ENCODE assay signal across 8 cellular contexts in the genomic region with DNA sequence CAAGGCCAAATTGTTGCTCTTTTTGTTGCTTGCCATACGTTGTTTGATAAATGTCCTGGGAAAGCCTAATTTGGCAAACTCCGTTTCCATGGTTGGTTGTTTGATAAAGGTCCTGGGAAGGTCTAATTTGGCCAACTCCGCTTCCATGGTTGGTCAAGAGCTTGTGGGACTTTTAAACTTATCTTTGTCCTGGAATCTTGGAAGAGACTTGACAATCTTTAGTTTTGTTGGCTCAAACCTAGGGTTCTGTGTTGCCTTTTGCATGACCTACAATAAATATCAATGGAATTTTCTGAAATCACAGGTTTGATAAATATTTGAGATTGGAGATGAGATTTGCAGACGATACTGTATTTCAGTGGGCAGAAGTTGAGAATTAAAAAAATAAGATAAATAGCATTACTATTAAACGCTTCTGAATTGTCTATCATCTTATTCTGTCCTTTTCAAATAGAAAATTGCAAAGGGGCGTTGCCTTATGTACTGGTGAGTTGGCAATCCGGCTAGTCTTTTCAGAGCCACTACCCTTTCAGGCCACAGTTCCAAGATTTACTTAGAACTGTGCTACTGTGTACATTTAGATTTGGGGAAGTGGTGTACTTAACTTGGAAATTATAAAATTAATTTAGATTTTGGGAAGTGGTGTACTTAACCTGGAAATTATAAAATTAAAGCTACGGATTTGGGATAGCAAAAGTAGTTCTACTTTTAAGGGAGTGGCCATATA. TPM values are rescaled to one million over a fixed set of nuclear protein-coding genes. Genes with fewer than 3 reads are reported as not detected.
DNase-seq lines count a peak whose midpoint lies in the region; FAIRE-seq and TF ChIP-seq lines count a peak whose summit lies in the region.

No MANE protein-coding gene starts in this region.

- H3K4me2 ChIP-seq in MM.1S (ENCODE audit: low read depth, low read length), result peak overlapping the region; percentile 58
- H3K4me2 ChIP-seq in keratinocyte (ENCODE audit: control insufficient read depth, extremely low read depth, insufficient read depth, low read depth, low read length), result peak overlapping the region; percentile 90

- H3K9me2 ChIP-seq in MM.1S (replicated peaks; ENCODE audit: insufficient read depth, low read length), result no peaks in the 10 kb centered on the region

- 2 to 4% (median 3%) methylated on average over 8 of the region's 8 CpGs for WGBS in stomach, 5 donors

- peak overlapping the region; percentile 85 for H3K27ac Mint-ChIP-seq in activated naive CD4-positive, alpha-beta T cell treated with anti-CD3 and anti-CD28 coated beads, Interleukin-2, amount 10 ng/mL, durations not matched to agents 7 days and 5 days

- dilution Hi-C loops in keratinocyte (cut with MboI; ENCODE audit: extremely low pct_ligation_motif_present, low sequenced_read_pairs), result no loop called here

- TF ChIP-seq EP300 in stomach (IDR thresholded peaks at IDR 0.05), result no peak

- H3K36me3 ChIP-seq in MM.1S (replicated peaks; ENCODE audit: insufficient read depth, low read length) (no peaks in the 10 kb centered on the region), keratinocyte (ENCODE audit: control insufficient read depth in 2 of 2, extremely low read depth in 1 of 2, insufficient read depth in 2 of 2, low read length in 2 of 2) (peaks cover 1 to 4% of the 10 kb centered on the region in 2 experiments), stomach (peaks cover 3 to 9% (median 7%) of the 10 kb centered on the region in 4 donors)

- H3K4me3 Mint-ChIP-seq in activated naive CD4-positive, alpha-beta T cell treated with anti-CD3 and anti-CD28 coated beads, Interleukin-2, amount 10 ng/mL, durations not matched to agents 7 days and 5 days, result peak overlapping the region; percentile 84

- no peak for FAIRE-seq in keratinocyte (lab: Jason Lieb, UNC)

- peak overlapping the region; percentile 92 for H3K4me3 ChIP-seq in MM.1S (ENCODE audit: low read length)
- H3K4me3 ChIP-seq in keratinocyte (ENCODE audit: control insufficient read depth in 2 of 3, extremely low read depth in 1 of 3, insufficient read depth in 2 of 3, low read depth in 1 of 3, low read length in 3 of 3), result peak overlapping the region; percentile 72 to 93 (median 80)
- H3K4me3 ChIP-seq in stomach, result peak overlapping the region; percentile 73 to 95 (median 87)

- peak overlapping the region; percentile 55; the same call in 1 of the 2 replicates for H3K27ac ChIP-seq in MM.1S (ENCODE audit: low read length)
- H3K27ac ChIP-seq in keratinocyte (ENCODE audit: control insufficient read depth, insufficient read depth, low read length), result peak overlapping the region; percentile 97
- peak overlapping the region; percentile 89 to 96 (median 93) for H3K27ac ChIP-seq in stomach

- H3K9ac ChIP-seq in MM.1S (ENCODE audit: low read length) (peak overlapping the region; percentile 83), keratinocyte (ENCODE audit: control insufficient read depth, extremely low read depth, insufficient read depth, low read length) (peak overlapping the region; percentile 97)

- CTCF ChIA-PET in activated naive CD4-positive, alpha-beta T cell treated with anti-CD3 and anti-CD28 coated beads, Interleukin-2, amount 10 ng/mL, durations not matched to agents 7 days and 5 days (lab: Charles Lee), result interaction anchor here (1.9 kb wide), 1 partner anchor 632 kb away, joined by 4 read pairs; no protein-coding TSS in a partner anchor

- H3K27me3 ChIP-seq in MM.1S (replicated peaks; ENCODE audit: insufficient read depth, low read length) (no peaks in the 10 kb centered on the region), keratinocyte (ENCODE audit: control insufficient read depth, extremely low read depth, insufficient read depth, low read length) (no peaks in the 10 kb centered on the region), stomach (no peaks in the 10 kb centered on the region)

- H3K27me3 Mint-ChIP-seq in activated naive CD4-positive, alpha-beta T cell treated with anti-CD3 and anti-CD28 coated beads, Interleukin-2, amount 10 ng/mL, durations not matched to agents 7 days and 5 days, result no peaks in the 10 kb centered on the region

- no peak for TF ChIP-seq CTCF in MM.1S (IDR thresholded peaks at IDR 0.05; ENCODE audit: low read length)
- no peak for TF ChIP-seq CTCF in keratinocyte (optimal IDR thresholded peaks at IDR 0.05 in 1 of 3, IDR thresholded peaks at IDR 0.05 in 1 of 3, conservative IDR thresholded peaks at IDR 0.05 in 1 of 3; ENCODE audit: extremely low read depth in 1 of 3, insufficient read depth in 2 of 3, low read length in 3 of 3)
- no peak for TF ChIP-seq CTCF in stomach (IDR thresholded peaks at IDR 0.05)

- H4K20me1 ChIP-seq in MM.1S (ENCODE audit: insufficient read depth, low read length), result no peaks in the 10 kb centered on the region
- H4K20me1 ChIP-seq in keratinocyte (ENCODE audit: control insufficient read depth, extremely low read depth, insufficient read depth, low read length), result no peaks in the 10 kb centered on the region

- H3K79me2 ChIP-seq in MM.1S (ENCODE audit: low read length) (peaks cover 56% of the 10 kb centered on the region), keratinocyte (ENCODE audit: control insufficient read depth, insufficient read depth, low read length) (peaks cover 53% of the 10 kb centered on the region)

- 0 out of 2 replicates have a peak, but pooled peaks cover 4% of the 10 kb centered on the region for H3K4me1 ChIP-seq in MM.1S (ENCODE audit: low read length)
- peaks cover 11% of the 10 kb centered on the region for H3K4me1 ChIP-seq in keratinocyte (ENCODE audit: control insufficient read depth, extremely low read depth, insufficient read depth, low read length)
- H3K4me1 ChIP-seq in stomach, result peaks cover 19 to 41% (median 30%) of the 10 kb centered on the region in 4 donors

- H3K9me3 Mint-ChIP-seq in activated naive CD4-positive, alpha-beta T cell treated with anti-CD3 and anti-CD28 coated beads, Interleukin-2, amount 10 ng/mL, durations not matched to agents 7 days and 5 days, result no peaks in the 10 kb centered on the region

- peaks cover 17% of the 10 kb centered on the region for H3K36me3 Mint-ChIP-seq in activated naive CD4-positive, alpha-beta T cell treated with anti-CD3 and anti-CD28 coated beads, Interleukin-2, amount 10 ng/mL, durations not matched to agents 7 days and 5 days

- H3K9me1 ChIP-seq in keratinocyte (ENCODE audit: control insufficient read depth, extremely low read depth, insufficient read depth, low read length), result no peaks in the 10 kb centered on the region

- intact Hi-C loops in stomach (cut with DNase I; ENCODE audit: low total_unique reads), result no loop called here

- TF ChIP-seq POLR2A in stomach (IDR thresholded peaks at IDR 0.05), result no peak

- no peaks in the 10 kb centered on the region for H3K9me3 ChIP-seq in MM.1S (replicated peaks; ENCODE audit: insufficient read depth, low read length)
- H3K9me3 ChIP-seq in keratinocyte (ENCODE audit: control insufficient read depth, low read depth, low read length), result no peaks in the 10 kb centered on the region
- no peaks in the 10 kb centered on the region for H3K9me3 ChIP-seq in stomach

- peak overlapping the region; percentile 76 for H2AFZ ChIP-seq in MM.1S (ENCODE audit: low read length)
- H2AFZ ChIP-seq in keratinocyte (ENCODE audit: control insufficient read depth, low read length), result peak overlapping the region; percentile 97

- peaks cover 36% of the 10 kb centered on the region for H3K4me1 Mint-ChIP-seq in activated naive CD4-positive, alpha-beta T cell treated with anti-CD3 and anti-CD28 coated beads, Interleukin-2, amount 10 ng/mL, durations not matched to agents 7 days and 5 days

- no peaks in the 10 kb centered on the region for H3F3A ChIP-seq in MM.1S (ENCODE audit: insufficient read depth, low read length)

- DNase-seq in activated naive CD4-positive, alpha-beta T cell treated with anti-CD3 and anti-CD28 coated beads, Interleukin-2, amount 10 ng/mL, durations not matched to agents 7 days and 5 days, result no peak
- DNase-seq in activated naive CD4-positive, alpha-beta T cell treated with Interleukin-2 at 50 U/mL for 16 hours, result no peak
- DNase-seq in MM.1S (peak; percentile 48), astrocyte of the hippocampus (ENCODE audit: low read depth, low spot score) (peak; percentile 64), keratinocyte (ENCODE audit: low read depth, low spot score) (no peak), stomach (no peak), DMS79 treated with DMSO at 0.1 percent for 48 hours (lab: John Stamatoyannopoulos, UW) (no peak), NCI-H345 (lab: John Stamatoyannopoulos, UW) (no peak)

RNA-seq across cellular contexts. Expression of gene OSTC, which starts 0.8 kb away (rescaled TPM):
- polyA plus RNA-seq in keratinocyte (92.9 to 147 TPM (median 109 TPM) in 3 replicates), stomach (10 to 100 TPM; 63.9 to 89.2 (median 85.7) TPM)
- polyA plus RNA-seq in keratinocyte (2011; ENCODE audit: low read depth), result 90.6 TPM
- polyA plus RNA-seq in keratinocyte (2011; cell fraction: cytosol; rRNA removed), result 89.6 and 145 TPM in 2 replicates
- 72.1 and 81.9 TPM in 2 replicates for polyA plus RNA-seq in keratinocyte (2011; cell fraction: nucleus; rRNA removed)
- polyA plus RNA-seq in keratinocyte (2012; ENCODE audit: low replicate concordance), result 77.2 and 115 TPM in 2 replicates
- polyA minus RNA-seq in keratinocyte, result 32.5 to 72.3 TPM (median 64.3 TPM) in 3 replicates
- 47.8 TPM for polyA minus RNA-seq in keratinocyte (2011; cell fraction: cytosol; rRNA and poly(A)+ RNA removed)
- polyA minus RNA-seq in keratinocyte (2011; cell fraction: nucleus; rRNA and poly(A)+ RNA removed), result 20.0 and 36.5 TPM in 2 replicates
- total RNA-seq in stomach, result 100 to 1,000 TPM in 1 of 5 donors, 10 to 100 TPM in 2, 1 to 10 TPM in 2; 5.4 to 176 (median 12.3) TPM

RNA-seq across cellular contexts. Expression of gene RPL34, which starts 30.9 kb away (rescaled TPM):
- polyA plus RNA-seq in keratinocyte (1,911 to 3,183 TPM (median 3,164 TPM) in 3 replicates), stomach (1,000 to 10,000 TPM; 4,974 to 7,943 (median 6,291) TPM)
- 1,697 TPM for polyA plus RNA-seq in keratinocyte (2011; ENCODE audit: low read depth)
- 2,459 and 3,298 TPM in 2 replicates for polyA plus RNA-seq in keratinocyte (2011; cell fraction: cytosol; rRNA removed)
- 513 and 676 TPM in 2 replicates for polyA plus RNA-seq in keratinocyte (2011; cell fraction: nucleus; rRNA removed)
- polyA plus RNA-seq in keratinocyte (2012; ENCODE audit: low replicate concordance), result 2,293 and 3,522 TPM in 2 replicates
- polyA minus RNA-seq in keratinocyte, result 162 to 467 TPM (median 393 TPM) in 3 replicates
- polyA minus RNA-seq in keratinocyte (2011; cell fraction: cytosol; rRNA and poly(A)+ RNA removed), result 235 TPM
- 53.3 and 81.4 TPM in 2 replicates for polyA minus RNA-seq in keratinocyte (2011; cell fraction: nucleus; rRNA and poly(A)+ RNA removed)
- total RNA-seq in stomach, result 1,000 to 10,000 TPM in 1 of 5 donors, 100 to 1,000 TPM in 4; 424 to 1,146 (median 855) TPM

Comparison
In these comparisons a context has a peak if more than half of its experiments do, and no peak if none do; other contexts are left out.
1. DNase-seq: peak in MM.1S (single experiment) and astrocyte of the hippocampus (single experiment); none in activated naive CD4-positive, alpha-beta T cell treated with anti-CD3 and anti-CD28 coated beads, Interleukin-2, amount 10 ng/mL, durations not matched to agents 7 days and 5 days (single experiment), activated naive CD4-positive, alpha-beta T cell treated with Interleukin-2 at 50 U/mL for 16 hours (single experiment), keratinocyte (single experiment), stomach (single experiment), DMS79 treated with DMSO at 0.1 percent for 48 hours (single experiment) and NCI-H345 (single experiment).
2. Peak in every context shown above with its lines, with median percentiles within 50 percentile points of each other: H3K27ac ChIP-seq and H3K4me3 ChIP-seq.